ENCODE assay signal across 15 cellular contexts in the genomic region with DNA sequence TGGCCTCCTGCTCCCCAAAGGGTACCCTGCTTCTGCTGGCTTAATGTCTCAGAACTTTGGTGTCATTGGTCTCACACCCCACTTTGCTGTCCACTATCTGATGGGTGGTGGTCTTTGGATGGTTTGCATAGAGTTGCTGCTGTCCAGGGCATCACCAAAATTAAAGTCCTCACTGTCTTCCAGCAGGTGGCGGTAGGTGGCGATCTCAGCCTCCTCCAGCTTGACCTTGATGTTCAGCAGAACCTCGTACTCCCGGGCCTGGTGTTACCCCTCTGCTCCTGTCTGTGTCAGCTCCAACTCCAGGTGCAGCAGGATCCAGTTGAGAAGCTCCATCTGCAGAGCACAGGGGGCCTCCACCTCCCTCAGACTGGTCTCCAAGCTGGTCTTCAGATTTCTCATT.
DNase-seq lines count a peak whose midpoint lies in the region; ATAC-seq and TF ChIP-seq lines count a peak whose summit lies in the region.
"Had no signal": no experiment of that assay in that cellular context is flagged by ENCODE, and none has a peak within 500 bp of the region (broad histone marks: within the 10 kb centered on the region; RNA-seq: fewer than 3 reads in every experiment).

No MANE protein-coding gene starts in this region.

- H3K4me3 ChIP-seq in NB4 (ENCODE audit: low read depth, low read length) (no peak overlapping the region), epithelial cell of esophagus (ENCODE audit: low read length) (no peak overlapping the region)
- H3K4me3 ChIP-seq: gastrocnemius medialis, left ventricle myocardium inferior, pancreas, suprapubic skin had no signal

- DNase-seq in Daoy (ENCODE audit: low read depth) (peak; percentile 14), NB4 (ENCODE audit: low read depth) (peak; percentile 38), epithelial cell of esophagus (ENCODE audit: low read depth) (peak; percentile 21), ACHN (no peak), NCI-H146 (lab: John Stamatoyannopoulos, UW) (no peak)
- DNase-seq: activated naive CD4-positive, alpha-beta T cell treated with anti-CD3 and anti-CD28 coated beads for 36 hours; gastrocnemius medialis; left ventricle myocardium inferior; NCI-H187 had no signal

- peak; percentile 53 for TF ChIP-seq CTCF in NB4 (IDR thresholded peaks at IDR 0.05; ENCODE audit: low read depth, low read length)
- TF ChIP-seq CTCF in epithelial cell of esophagus (IDR thresholded peaks at IDR 0.05; ENCODE audit: insufficient read depth, low read depth, low read length, missing control alignments): no peak

- no peak for TF ChIP-seq POLR2A in NB4 (IDR thresholded peaks at IDR 0.05; ENCODE audit: extremely low read depth, insufficient read length)

- ATAC-seq in GM18502 (IDR thresholded peaks at IDR 0.05; ENCODE audit: poor library complexity, unreplicated experiment) (peak; percentile 64), esophagus mucosa (no peak), GM18867 (IDR thresholded peaks at IDR 0.05; ENCODE audit: unreplicated experiment) (no peak)
- ATAC-seq: gastrocnemius medialis, pancreas, Right ventricle myocardium inferior had no signal

- in situ Hi-C loops in ACHN (cut with HindIII; ENCODE audit: low pct_ligation_motif_present, low pct_unique_long_range_greater_than_20kb, low sequenced_read_pairs): no loop called here

Comparison
In these comparisons a context has a peak if more than half of its experiments do, and no peak if none do; other contexts are left out.
1. DNase-seq: peak in Daoy (single experiment), NB4 (single experiment) and epithelial cell of esophagus (single experiment); none in ACHN (single experiment) and NCI-H146 (single experiment).